8 cellular contexts compared by ENCODE assay signal in genomic region chr14:23071244-23071974, GRCh38. TPM values are rescaled to one million over a fixed set of nuclear protein-coding genes. Genes with fewer than 3 reads are reported as not detected.
DNase-seq lines count a peak whose midpoint lies in the region; ATAC-seq, FAIRE-seq and TF ChIP-seq lines count a peak whose summit lies in the region.

No MANE protein-coding gene starts in this region.

- FAIRE-seq in urothelium cell line (lab: Jason Lieb, UNC) = no peak

- H3K4me1 ChIP-seq in HCT116 (ENCODE audit: control insufficient read depth in 1 of 2, insufficient read depth in 2 of 2, low read length in 2 of 2) = peaks cover 35 to 46% of the 10 kb centered on the region in 2 experiments
- peaks cover 23% of the 10 kb centered on the region for H3K4me1 ChIP-seq in NT2/D1 (ENCODE audit: insufficient read depth, insufficient read length)
- H3K4me1 ChIP-seq in cardiac muscle cell (ENCODE audit: low read depth) = peaks cover 25% of the 10 kb centered on the region

- peaks cover 67% of the 10 kb centered on the region for H3K79me2 ChIP-seq in HCT116 (ENCODE audit: insufficient read depth, low read length)

- CTCF ChIA-PET in HCT116 (lab: Charles Lee) = interaction anchor here (1.0 to 2.6 kb wide), 7 partner anchors 9 to 85 kb away, joined by 4 to 14 read pairs (median 12); partner anchors contain the start of genes ACIN1, C14orf119 and CDH24

- H3K9ac ChIP-seq in HCT116 (ENCODE audit: low read length) = peak overlapping the region; percentile 95
- H3K9ac ChIP-seq in NT2/D1 (ENCODE audit: insufficient read length, low read depth) = peak overlapping the region; percentile 91

- peak overlapping the region; percentile 93 for H3K4me2 ChIP-seq in HCT116 (ENCODE audit: low read length)

- DNase-seq in GM03348 (ENCODE audit: low spot score) (peak; percentile 94), HCT116 (ENCODE audit: low read depth, low spot score) (no peak), NT2/D1 (ENCODE audit: low read depth, low spot score) (peak; percentile 87), cardiac muscle cell (ENCODE audit: low read depth in 1 of 2, low spot score in 1 of 2) (peak; percentile 93 to 96), progenitor cell of endocrine pancreas (ENCODE audit: low spot score, unreplicated experiment) (peak; percentile 53), urothelium cell line (ENCODE audit: low spot score) (peak; percentile 92), NCI-H345 (lab: John Stamatoyannopoulos, UW) (no peak)
- peak; percentile 81 for DNase-seq in activated naive CD4-positive, alpha-beta T cell treated with anti-CD3 and anti-CD28 coated beads, Interleukin-2, amount 50 U/mL, for 16 hours

- intact Hi-C loops in HCT116 (cut with micrococcal nuclease) = no loop called here

- POLR2A ChIA-PET in HCT116 (lab: Charles Lee) = interaction anchor here (0.7 to 5.4 kb wide), 6 partner anchors 9 to 89 kb away, joined by 3 to 35 read pairs (median 4); partner anchors contain the start of genes ACIN1, AJUBA, C14orf119 and CDH24

- H3K36me3 ChIP-seq in HCT116 (ENCODE audit: control insufficient read depth in 1 of 2, insufficient read depth in 2 of 2, low read length in 2 of 2) (peaks cover 37 to 52% of the 10 kb centered on the region in 2 experiments), NT2/D1 (ENCODE audit: insufficient read depth, insufficient read length, low read length) (peaks cover 76% of the 10 kb centered on the region), cardiac muscle cell (peaks cover 34% of the 10 kb centered on the region)

- peak overlapping the region; percentile 65 for H3K27ac ChIP-seq in HCT116 (ENCODE audit: low read depth, low read length)
- peak overlapping the region; percentile 90 for H3K27ac ChIP-seq in cardiac muscle cell

- H3K4me3 Mint-ChIP-seq in progenitor cell of endocrine pancreas (ENCODE audit: low read depth) = peak overlapping the region; percentile 96

- RAD21 ChIA-PET in HCT116 (lab: Charles Lee; ENCODE audit: low non-redundant PET in 1 of 2, low total read pairs in 2 of 2, uncharacterized antibody in 2 of 2, unreplicated experiment in 2 of 2) = interaction anchor here in 1 of 2 experiments (0.9 to 1.4 kb wide), 3 partner anchors 23 to 85 kb away, joined by 3 to 4 read pairs (median 3); partner anchors contain the start of genes ACIN1 and C14orf119

- no peak for TF ChIP-seq CTCF in HCT116 (IDR thresholded peaks at IDR 0.05 in 2 of 3, conservative IDR thresholded peaks at IDR 0.05 in 1 of 3; ENCODE audit: borderline replicate concordance in 1 of 3, insufficient read depth in 1 of 3, low read depth in 2 of 3, low read length in 2 of 3)
- TF ChIP-seq CTCF in cardiac muscle cell (IDR thresholded peaks at IDR 0.05; ENCODE audit: low read depth, low read length) = no peak
- no peak for TF ChIP-seq CTCF in progenitor cell of endocrine pancreas (IDR thresholded peaks at IDR 0.05; ENCODE audit: unreplicated experiment)

- no peaks in the 10 kb centered on the region for H3K27me3 Mint-ChIP-seq in progenitor cell of endocrine pancreas

- H3K9me3 ChIP-seq in HCT116 (ENCODE audit: control insufficient read depth in 1 of 2, insufficient read depth in 1 of 2, low read depth in 1 of 2, low read length in 2 of 2) (no peaks in the 10 kb centered on the region), NT2/D1 (ENCODE audit: insufficient read depth, low read length) (no peaks in the 10 kb centered on the region), cardiac muscle cell (ENCODE audit: low read depth) (no peaks in the 10 kb centered on the region)

- ATAC-seq in HCT116 = peak; percentile 91

- H3K4me3 ChIP-seq in HCT116 (replicated peaks in 1 of 2; ENCODE audit: low read depth in 1 of 2, low read length in 2 of 2) (peak overlapping the region; percentile 94 to 97), NT2/D1 (ENCODE audit: insufficient read length, low read depth) (peak overlapping the region; percentile 84), cardiac muscle cell (peak overlapping the region; percentile 62)

- H3K36me3 Mint-ChIP-seq in progenitor cell of endocrine pancreas (ENCODE audit: insufficient read depth) = peaks cover 15% of the 10 kb centered on the region

- peaks cover 32% of the 10 kb centered on the region for H3K4me1 Mint-ChIP-seq in progenitor cell of endocrine pancreas (ENCODE audit: low read depth)

- no peak for TF ChIP-seq RAD21 in HCT116 (IDR thresholded peaks at IDR 0.05; ENCODE audit: low read depth)

- no peak overlapping the region for H2AFZ ChIP-seq in HCT116 (ENCODE audit: low read depth, low read length, poor library complexity, severe bottlenecking)

- H3K9me3 Mint-ChIP-seq in progenitor cell of endocrine pancreas (ENCODE audit: low read depth) = no peaks in the 10 kb centered on the region

- H3K27me3 ChIP-seq in HCT116 (ENCODE audit: insufficient read depth, low read length) (no peaks in the 10 kb centered on the region), NT2/D1 (ENCODE audit: insufficient read depth, insufficient read length) (no peaks in the 10 kb centered on the region), cardiac muscle cell (no peaks in the 10 kb centered on the region)

- no peaks in the 10 kb centered on the region for H3K9me2 ChIP-seq in HCT116 (ENCODE audit: insufficient read depth)

- no TSS peak for BruUV-seq in HCT116 (replicated peaks; lab: Mats Ljungman, UMichigan)

- H4K20me1 ChIP-seq in HCT116 (ENCODE audit: insufficient read depth) = no peaks in the 10 kb centered on the region

- TF ChIP-seq POLR2A in HCT116 (IDR thresholded peaks at IDR 0.05; ENCODE audit: borderline replicate concordance, extremely low read depth, insufficient read depth, insufficient read length) = peak; percentile 88

- peak overlapping the region; percentile 95 for H3K27ac Mint-ChIP-seq in progenitor cell of endocrine pancreas

TF ChIP-seq in HCT116, 20 proteins besides CTCF, POLR2A, EP300 and RAD21:
- peak; percentile 29; the same call in 1 of the 2 replicates for TF ChIP-seq ZFX (IDR thresholded peaks at IDR 0.05)
- TF ChIP-seq ZNF274 (IDR thresholded peaks at IDR 0.05; ENCODE audit: low read depth, low read length) = no peak
- TF ChIP-seq EGR1 (IDR thresholded peaks at IDR 0.05; ENCODE audit: low read depth) = no peak
- TF ChIP-seq POLR2AphosphoS5 (IDR thresholded peaks at IDR 0.05; ENCODE audit: low read depth, low read length) = peak; percentile 95
- TF ChIP-seq CBX3 (IDR thresholded peaks at IDR 0.05; ENCODE audit: low read depth) = peak; percentile 28; the same call in 1 of the 2 replicates
- TF ChIP-seq SIN3A (IDR thresholded peaks at IDR 0.05; ENCODE audit: low read depth) = peak; percentile 36; the same call in 1 of the 2 replicates
- no peak for TF ChIP-seq CEBPB (IDR thresholded peaks at IDR 0.05; ENCODE audit: low read depth)
- TF ChIP-seq ATF3 (IDR thresholded peaks at IDR 0.05) = no peak
- TF ChIP-seq, protein P1, sequence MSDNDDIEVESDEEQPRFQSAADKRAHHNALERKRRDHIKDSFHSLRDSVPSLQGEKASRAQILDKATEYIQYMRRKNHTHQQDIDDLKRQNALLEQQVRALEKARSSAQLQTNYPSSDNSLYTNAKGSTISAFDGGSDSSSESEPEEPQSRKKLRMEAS (IDR thresholded peaks at IDR 0.05) = 0 out of 2 replicates have a peak, but pooled peaks have one; percentile 31
- peak; percentile 95 for TF ChIP-seq YY1 (IDR thresholded peaks at IDR 0.05; ENCODE audit: extremely low read depth, insufficient replicate concordance, low read depth, low read length)

RNA-seq across cellular contexts. Expression of gene CDH24, which starts 14.1 kb away (rescaled TPM):
- total RNA-seq in HCT116 (2021; ENCODE audit: unreplicated experiment) = 19.3 TPM
- 10.7 and 11.9 TPM in 2 replicates for polyA plus RNA-seq in HCT116 (2012)
- 8.6 and 8.9 TPM in 2 replicates for total RNA-seq in cardiac muscle cell
- 4.4 and 13.4 TPM in 2 replicates for polyA plus RNA-seq in cardiac muscle cell
- total RNA-seq in progenitor cell of endocrine pancreas = 23.7 and 25.1 TPM in 2 replicates

RNA-seq across cellular contexts. Expression of gene ACIN1, which starts 23.5 kb away (rescaled TPM):
- total RNA-seq in HCT116 (2021; ENCODE audit: unreplicated experiment) (179 TPM), cardiac muscle cell (95.1 and 151 TPM in 2 replicates), progenitor cell of endocrine pancreas (439 and 458 TPM in 2 replicates)
- 96.6 and 113 TPM in 2 replicates for polyA plus RNA-seq in HCT116 (2012)
- polyA plus RNA-seq in cardiac muscle cell = 41.0 and 45.5 TPM in 2 replicates

RNA-seq across cellular contexts. Expression of gene C14orf119, which starts 23.9 kb away (rescaled TPM):
- total RNA-seq in HCT116 (2021; ENCODE audit: unreplicated experiment) = 46.8 TPM
- polyA plus RNA-seq in HCT116 (2012) = 46.4 and 55.3 TPM in 2 replicates
- total RNA-seq in cardiac muscle cell = 22.2 and 57.0 TPM in 2 replicates
- polyA plus RNA-seq in cardiac muscle cell = 105 and 120 TPM in 2 replicates
- total RNA-seq in progenitor cell of endocrine pancreas = 42.2 and 45.8 TPM in 2 replicates

RNA-seq across cellular contexts. Expression of gene PSMB11, which starts 29.4 kb away (rescaled TPM):
- total RNA-seq in HCT116 (2021; ENCODE audit: unreplicated experiment) (not detected), cardiac muscle cell (0.12 TPM in 1 of 2 replicates, not detected in the other), progenitor cell of endocrine pancreas (not detected in 2 replicates)
- not detected in 2 replicates for polyA plus RNA-seq in HCT116 (2012)
- not detected in 2 replicates for polyA plus RNA-seq in cardiac muscle cell

RNA-seq across cellular contexts. Expression of gene CIROP, which starts 33.4 kb away (rescaled TPM):
- total RNA-seq in HCT116 (2021; ENCODE audit: unreplicated experiment) = not detected
- polyA plus RNA-seq in HCT116 (2012) = not detected in 2 replicates
- 0.15 TPM in 1 of 2 replicates, not detected in the other for total RNA-seq in cardiac muscle cell
- not detected in 2 replicates for polyA plus RNA-seq in cardiac muscle cell
- not detected in 2 replicates for total RNA-seq in progenitor cell of endocrine pancreas

Comparison
In these comparisons a context has a peak if more than half of its experiments do, and no peak if none do; other contexts are left out.
1. DNase-seq: peak in GM03348 (single experiment), NT2/D1 (single experiment), activated naive CD4-positive, alpha-beta T cell treated with anti-CD3 and anti-CD28 coated beads, Interleukin-2, amount 50 U/mL, for 16 hours (single experiment), cardiac muscle cell (2 of 2), progenitor cell of endocrine pancreas (single experiment) and urothelium cell line (single experiment); none in HCT116 (single experiment) and NCI-H345 (single experiment).
2. Peak in every context shown above with its lines, with median percentiles within 50 percentile points of each other: H3K4me3 ChIP-seq.